Comparison of ENCODE assay signal across 11 cellular contexts in the genomic region with DNA sequence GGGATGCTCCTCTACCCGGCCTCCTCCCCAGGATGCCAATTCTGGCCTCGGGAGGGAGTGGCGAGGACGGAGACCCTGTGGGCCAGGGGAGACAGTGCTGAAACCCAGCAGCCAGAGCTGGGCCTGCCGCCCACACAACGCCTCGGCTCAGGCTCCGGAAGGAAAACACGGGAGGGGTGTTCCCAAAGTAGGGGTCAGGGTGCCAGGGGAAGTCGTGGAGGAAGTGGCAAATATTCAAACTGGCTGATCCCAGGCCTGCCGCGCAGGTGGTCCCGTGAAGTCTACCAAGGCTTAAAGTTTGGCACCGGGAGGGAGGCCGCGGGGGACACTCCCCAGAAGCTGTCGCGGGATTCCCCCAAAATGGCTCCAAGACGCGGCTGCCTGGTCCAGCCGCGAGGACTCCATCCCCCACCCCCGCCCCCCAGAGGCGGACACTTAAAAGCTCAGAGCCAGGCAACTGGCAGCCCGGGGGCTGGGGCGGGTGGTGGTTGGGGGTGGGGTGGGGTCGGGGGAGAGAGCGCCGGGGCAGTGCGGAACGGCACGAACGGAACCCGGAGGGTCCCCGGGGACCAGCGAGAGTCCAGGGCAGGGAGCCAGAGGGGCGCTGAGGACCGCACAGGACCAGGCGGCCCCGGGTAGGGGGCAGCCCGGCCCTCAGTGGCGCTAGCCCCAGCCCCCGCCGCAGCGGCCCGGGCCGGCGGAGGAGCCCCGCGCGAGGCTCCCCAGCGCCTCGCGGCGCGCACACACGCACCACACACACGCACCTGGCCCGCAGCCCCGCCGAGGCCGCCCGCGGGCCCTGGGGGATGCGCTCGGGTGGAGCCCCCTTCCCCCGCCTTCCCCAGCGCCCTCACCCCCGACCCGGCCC. TPM values are rescaled to one million over a fixed set of nuclear protein-coding genes. Genes with fewer than 3 reads are reported as not detected.
DNase-seq lines count a peak whose midpoint lies in the region; ATAC-seq and TF ChIP-seq lines count a peak whose summit lies in the region.
"Had no signal": no experiment of that assay in that cellular context is flagged by ENCODE, and none has a peak within 500 bp of the region (broad histone marks: within the 10 kb centered on the region; RNA-seq: fewer than 3 reads in every experiment).

No MANE protein-coding gene starts in this region.

- no peak for TF ChIP-seq CTCF in stomach (IDR thresholded peaks at IDR 0.05)

- no peaks in the 10 kb centered on the region for H3K9me3 Mint-ChIP-seq in activated CD4-positive, alpha-beta T cell treated with anti-CD3 and anti-CD28 coated beads, Interleukin-2, amount 10 ng/mL, durations not matched to agents 24 days and 14 days
- H3K9me3 Mint-ChIP-seq in activated naive CD8-positive, alpha-beta T cell treated with anti-CD3 and anti-CD28 coated beads for 36 hours = no peaks in the 10 kb centered on the region

- H3K4me3 ChIP-seq in stomach (peak overlapping the region; percentile 37 to 69 (median 50)), MG63 (no peak overlapping the region)
- H3K4me3 ChIP-seq: SJSA1 had no signal

- H3K36me3 Mint-ChIP-seq in activated CD4-positive, alpha-beta T cell treated with anti-CD3 and anti-CD28 coated beads, Interleukin-2, amount 10 ng/mL, durations not matched to agents 24 days and 14 days (ENCODE audit: low read depth) = no peaks in the 10 kb centered on the region
- H3K36me3 Mint-ChIP-seq in activated naive CD8-positive, alpha-beta T cell treated with anti-CD3 and anti-CD28 coated beads for 36 hours = no peaks in the 10 kb centered on the region

- TF ChIP-seq POLR2A in stomach (IDR thresholded peaks at IDR 0.05) = no peak

- ATAC-seq in left colon = peak; percentile 4

- H3K36me3 ChIP-seq in stomach (no peaks in the 10 kb centered on the region), MG63 (no peaks in the 10 kb centered on the region)
- H3K36me3 ChIP-seq: SJSA1 had no signal

- H3K27me3 ChIP-seq in stomach (peaks cover 0 to 83% (median 58%) of the 10 kb centered on the region in 3 donors), MG63 (peaks cover 2% of the 10 kb centered on the region; the same call in 1 of the 2 replicates)

- H3K27me3 Mint-ChIP-seq in activated CD4-positive, alpha-beta T cell treated with anti-CD3 and anti-CD28 coated beads, Interleukin-2, amount 10 ng/mL, durations not matched to agents 24 days and 14 days = peaks cover 45% of the 10 kb centered on the region
- peaks cover 26% of the 10 kb centered on the region for H3K27me3 Mint-ChIP-seq in activated naive CD8-positive, alpha-beta T cell treated with anti-CD3 and anti-CD28 coated beads for 36 hours

- H3K9me3 ChIP-seq in stomach (no peaks in the 10 kb centered on the region), MG63 (no peaks in the 10 kb centered on the region)
- H3K9me3 ChIP-seq: SJSA1 had no signal

- peaks cover 18 to 31% (median 29%) of the 10 kb centered on the region in 4 donors for H3K4me1 ChIP-seq in stomach

- H3K4me1 Mint-ChIP-seq in activated CD4-positive, alpha-beta T cell treated with anti-CD3 and anti-CD28 coated beads, Interleukin-2, amount 10 ng/mL, durations not matched to agents 24 days and 14 days = no peaks in the 10 kb centered on the region
- H3K4me1 Mint-ChIP-seq in activated naive CD8-positive, alpha-beta T cell treated with anti-CD3 and anti-CD28 coated beads for 36 hours = peaks cover 4% of the 10 kb centered on the region

- 4 to 8% (median 6%) methylated on average over 35 to 68 of the region's 70 CpGs for WGBS in stomach, 5 donors

- intact Hi-C loops in activated CD4-positive, alpha-beta T cell treated with anti-CD3 and anti-CD28 coated beads, Interleukin-2, amount 10 ng/mL, durations not matched to agents 24 days and 14 days (cut with micrococcal nuclease) = no loop called here
- intact Hi-C loops in left colon (cut with DNase I, micrococcal nuclease) = no loop called here
- intact Hi-C loops in stomach (cut with DNase I; ENCODE audit: low total_unique reads) = no loop called here

- no peak for TF ChIP-seq EP300 in stomach (IDR thresholded peaks at IDR 0.05)

- no peak for DNase-seq in activated CD4-positive, alpha-beta T cell treated with anti-CD3 and anti-CD28 coated beads, Interleukin-2, amount 10 ng/mL, durations not matched to agents 24 days and 14 days
- DNase-seq in activated CD4-positive, alpha-beta T cell treated with anti-CD3 and anti-CD28 coated beads, Interleukin-2, amount 50 U/mL, for 48 hours = no peak
- DNase-seq in activated naive CD8-positive, alpha-beta T cell treated with anti-CD3 and anti-CD28 coated beads for 36 hours = no peak
- DNase-seq in left colon (no peak), stomach (no peak), OCI-M1 (lab: John Stamatoyannopoulos, UW) (no peak), SIG-M5 (lab: John Stamatoyannopoulos, UW) (no peak), MG63 (no peak)
- DNase-seq: foreskin fibroblast, MM.1S had no signal

- no peak overlapping the region for H3K27ac Mint-ChIP-seq in activated CD4-positive, alpha-beta T cell treated with anti-CD3 and anti-CD28 coated beads, Interleukin-2, amount 10 ng/mL, durations not matched to agents 24 days and 14 days
- H3K27ac Mint-ChIP-seq in activated naive CD8-positive, alpha-beta T cell treated with anti-CD3 and anti-CD28 coated beads for 36 hours = no peak overlapping the region

- H3K27ac ChIP-seq in stomach = no peak overlapping the region
- H3K27ac ChIP-seq: SJSA1 had no signal

- H3K4me3 Mint-ChIP-seq in activated CD4-positive, alpha-beta T cell treated with anti-CD3 and anti-CD28 coated beads, Interleukin-2, amount 10 ng/mL, durations not matched to agents 24 days and 14 days = peak overlapping the region; percentile 30
- peak overlapping the region; percentile 65 for H3K4me3 Mint-ChIP-seq in activated naive CD8-positive, alpha-beta T cell treated with anti-CD3 and anti-CD28 coated beads for 36 hours

RNA-seq across cellular contexts. Expression of a gene that starts 20.0 kb away (rescaled TPM):
- 3.0 and 4.8 TPM in 2 replicates for total RNA-seq in activated CD4-positive, alpha-beta T cell treated with anti-CD3 and anti-CD28 coated beads, Interleukin-2, amount 10 ng/mL, durations not matched to agents 24 days and 14 days
- 1 to 10 TPM; 5.9 to 6.6 TPM for total RNA-seq in activated naive CD8-positive, alpha-beta T cell treated with anti-CD3 and anti-CD28 coated beads for 36 hours
- total RNA-seq in left colon = 1 to 10 TPM; 1.4 to 2.0 TPM
- total RNA-seq in stomach = 1 to 10 TPM in 1 of 5 donors, not detected in 4; 1.1 TPM
- under 1 TPM; 0.31 to 0.92 (median 0.75) TPM for polyA plus RNA-seq in stomach
- total RNA-seq in MG63 (2014; rRNA removed; shearing (Covaris generic); ENCODE audit: low replicate concordance) = 2.3 and 8.2 TPM in 2 replicates
- total RNA-seq: SJSA1 had no signal
